Comparison of ENCODE assay signal across 15 cellular contexts in genomic region chr5:172848419-172848818, GRCh38. TPM values are rescaled to one million over a fixed set of nuclear protein-coding genes. Genes with fewer than 3 reads are reported as not detected.
DNase-seq lines count a peak whose midpoint lies in the region; ATAC-seq and TF ChIP-seq lines count a peak whose summit lies in the region.
"Had no signal": no experiment of that assay in that cellular context is flagged by ENCODE, and none has a peak within 500 bp of the region (broad histone marks: within the 10 kb centered on the region; RNA-seq: fewer than 3 reads in every experiment).

No MANE protein-coding gene starts in this region.

- no peaks in the 10 kb centered on the region for H3K27me3 ChIP-seq in CD8-positive, alpha-beta T cell (ENCODE audit: insufficient read depth, low read length)
- H3K27me3 ChIP-seq in SJSA1 (replicated peaks) (no peaks in the 10 kb centered on the region), hepatocyte (no peaks in the 10 kb centered on the region), gastrocnemius medialis (no peaks in the 10 kb centered on the region), gastroesophageal sphincter (no peaks in the 10 kb centered on the region)

- TF ChIP-seq EP300 in gastroesophageal sphincter (IDR thresholded peaks at IDR 0.05) = no peak

- H3K4me2 ChIP-seq in hepatocyte = no peak overlapping the region

- no peak for DNase-seq in CD8-positive, alpha-beta T cell
- DNase-seq in SJSA1 (ENCODE audit: low read depth in 1 of 2, low spot score in 2 of 2) (peak in 1 of 2 experiments; percentile 66), hepatocyte (ENCODE audit: low spot score) (no peak), gastrocnemius medialis (no peak), type B pancreatic cell (ENCODE audit: extremely low spot score, unreplicated experiment) (no peak)
- DNase-seq in activated CD4-positive, alpha-beta T cell treated with anti-CD3 and anti-CD28 coated beads for 48 hours = no peak
- DNase-seq: activated CD4-positive, alpha-beta T cell treated with anti-CD3 and anti-CD28 coated beads, Interleukin-2, amount 10 ng/mL, durations not matched to agents 7 days and 5 days; caudate nucleus; hippocampal formation; NCI-H1694 treated with DMSO at 0.1 percent for 48 hours; NCI-H2227 treated with DMSO at 0.1 percent for 48 hours; nucleus accumbens; right cardiac atrium had no signal

- no peaks in the 10 kb centered on the region for H3K27me3 Mint-ChIP-seq in CD8-positive, alpha-beta T cell (ENCODE audit: low read depth)
- H3K27me3 Mint-ChIP-seq in type B pancreatic cell = no peaks in the 10 kb centered on the region
- H3K27me3 Mint-ChIP-seq: activated CD4-positive, alpha-beta T cell treated with anti-CD3 and anti-CD28 coated beads, Interleukin-2, amount 10 ng/mL, durations not matched to agents 7 days and 5 days had no signal

- no peak overlapping the region for H2AFZ ChIP-seq in hepatocyte

- H4K20me1 ChIP-seq in hepatocyte (ENCODE audit: insufficient read depth, poor library complexity, severe bottlenecking) = peaks cover 8% of the 10 kb centered on the region

- H3K36me3 Mint-ChIP-seq in CD8-positive, alpha-beta T cell = peaks cover 11% of the 10 kb centered on the region
- H3K36me3 Mint-ChIP-seq in type B pancreatic cell = peaks cover 2% of the 10 kb centered on the region

- no peaks in the 10 kb centered on the region for H3K36me3 ChIP-seq in CD8-positive, alpha-beta T cell (ENCODE audit: insufficient read depth, low read length)
- H3K36me3 ChIP-seq in SJSA1 (peaks cover 36% of the 10 kb centered on the region), hepatocyte (replicated peaks; ENCODE audit: insufficient read depth, low read depth) (no peaks in the 10 kb centered on the region), gastrocnemius medialis (no peaks in the 10 kb centered on the region), gastroesophageal sphincter (peaks cover 0 to 5% of the 10 kb centered on the region in 2 donors)

- POLR2A ChIA-PET in CD8-positive, alpha-beta T cell (lab: Charles Lee) = no interaction called here

- TF ChIP-seq POLR2A in gastrocnemius medialis (IDR thresholded peaks at IDR 0.05) (no peak), gastroesophageal sphincter (IDR thresholded peaks at IDR 0.05) (no peak)

- peak overlapping the region; percentile 16 for H3K27ac Mint-ChIP-seq in CD8-positive, alpha-beta T cell
- no peak overlapping the region for H3K27ac Mint-ChIP-seq in type B pancreatic cell
- H3K27ac Mint-ChIP-seq: activated CD4-positive, alpha-beta T cell treated with anti-CD3 and anti-CD28 coated beads, Interleukin-2, amount 10 ng/mL, durations not matched to agents 7 days and 5 days had no signal

- no peak overlapping the region for H3K4me3 ChIP-seq in CD8-positive, alpha-beta T cell (ENCODE audit: low read depth, low read length)
- H3K4me3 ChIP-seq in SJSA1 (no peak overlapping the region), hepatocyte (no peak overlapping the region), gastrocnemius medialis (no peak overlapping the region), gastroesophageal sphincter (no peak overlapping the region)

- H3K27ac ChIP-seq in CD8-positive, alpha-beta T cell (ENCODE audit: low read depth, low read length) = no peak overlapping the region
- H3K27ac ChIP-seq in SJSA1 = 0 out of 2 replicates have a peak overlapping the region, but pooled peaks have one; percentile 2
- H3K27ac ChIP-seq in hepatocyte = peak overlapping the region; percentile 41
- peak overlapping the region in 3 of 4 donors; percentile 9 to 27 (median 13) for H3K27ac ChIP-seq in gastrocnemius medialis
- H3K27ac ChIP-seq in gastroesophageal sphincter = peak overlapping the region in 2 of 4 donors; percentile 23 to 24

- no peaks in the 10 kb centered on the region for H3K9me2 ChIP-seq in hepatocyte (replicated peaks; ENCODE audit: insufficient read depth)

- peaks cover 96% of the 10 kb centered on the region for H3K79me2 ChIP-seq in hepatocyte

- H3K9me3 ChIP-seq in CD8-positive, alpha-beta T cell (ENCODE audit: low read length) = no peaks in the 10 kb centered on the region
- H3K9me3 ChIP-seq in SJSA1 (replicated peaks) (no peaks in the 10 kb centered on the region), hepatocyte (ENCODE audit: low read depth) (no peaks in the 10 kb centered on the region), gastrocnemius medialis (no peaks in the 10 kb centered on the region), gastroesophageal sphincter (no peaks in the 10 kb centered on the region)

- CTCF ChIA-PET in CD8-positive, alpha-beta T cell (lab: Charles Lee) = interaction anchor here (0.7 to 1.7 kb wide), 5 partner anchors 18 to 134 kb away, joined by 3 to 8 read pairs (median 3); no protein-coding TSS in a partner anchor

- in situ Hi-C loops in gastrocnemius medialis (cut with MboI; ENCODE audit: low sequenced_read_pairs in 4 of 4) = no loop called here

- H3K4me3 Mint-ChIP-seq in CD8-positive, alpha-beta T cell = no peak overlapping the region
- H3K4me3 Mint-ChIP-seq in type B pancreatic cell = no peak overlapping the region
- H3K4me3 Mint-ChIP-seq: activated CD4-positive, alpha-beta T cell treated with anti-CD3 and anti-CD28 coated beads, Interleukin-2, amount 10 ng/mL, durations not matched to agents 7 days and 5 days had no signal

- peaks cover 34% of the 10 kb centered on the region for H3K4me1 ChIP-seq in CD8-positive, alpha-beta T cell (ENCODE audit: insufficient read depth, low read length)
- peaks cover 39% of the 10 kb centered on the region for H3K4me1 ChIP-seq in SJSA1 (replicated peaks)
- H3K4me1 ChIP-seq in hepatocyte (ENCODE audit: insufficient read depth) = peaks cover 16% of the 10 kb centered on the region
- H3K4me1 ChIP-seq in gastrocnemius medialis = peaks cover 33 to 79% of the 10 kb centered on the region in 2 donors
- peaks cover 0 to 86% (median 15%) of the 10 kb centered on the region in 3 donors for H3K4me1 ChIP-seq in gastroesophageal sphincter

- 58% methylated on average over 3 of the region's 3 CpGs for WGBS in hepatocyte (ENCODE audit: low lambda C conversion rate, missing lambda C conversion rate)
- 100% methylated on average over 2 of the region's 3 CpGs for WGBS in gastroesophageal sphincter (ENCODE audit: low coverage in 1 of 2), 2 donors

- no peak for ATAC-seq in CD8-positive, alpha-beta T cell
- ATAC-seq in gastrocnemius medialis (no peak), gastroesophageal sphincter (no peak), HG03159 (IDR thresholded peaks at IDR 0.05; ENCODE audit: unreplicated experiment) (no peak)
- ATAC-seq: right cardiac atrium had no signal

- no peaks in the 10 kb centered on the region for H3K9me3 Mint-ChIP-seq in CD8-positive, alpha-beta T cell
- H3K9me3 Mint-ChIP-seq in type B pancreatic cell = no peaks in the 10 kb centered on the region
- H3K9me3 Mint-ChIP-seq: activated CD4-positive, alpha-beta T cell treated with anti-CD3 and anti-CD28 coated beads, Interleukin-2, amount 10 ng/mL, durations not matched to agents 7 days and 5 days had no signal

- intact Hi-C loops in CD8-positive, alpha-beta T cell (cut with DNase I, micrococcal nuclease) = no loop called here
- intact Hi-C loops in gastrocnemius medialis (cut with DNase I; ENCODE audit: low total_unique reads) = no loop called here

- peaks cover 67% of the 10 kb centered on the region for H3K4me1 Mint-ChIP-seq in CD8-positive, alpha-beta T cell (ENCODE audit: low read depth)
- H3K4me1 Mint-ChIP-seq in type B pancreatic cell (ENCODE audit: unreplicated experiment) = peaks cover 33% of the 10 kb centered on the region

- no peak for TF ChIP-seq CTCF in CD8-positive, alpha-beta T cell (IDR thresholded peaks at IDR 0.05)
- TF ChIP-seq CTCF in hepatocyte (IDR thresholded peaks at IDR 0.05; ENCODE audit: poor library complexity) = no peak
- TF ChIP-seq CTCF in gastrocnemius medialis (IDR thresholded peaks at IDR 0.05 in 4 of 5, conservative IDR thresholded peaks at IDR 0.05 in 1 of 5) = no peak
- no peak for TF ChIP-seq CTCF in type B pancreatic cell (conservative IDR thresholded peaks at IDR 0.05)
- TF ChIP-seq CTCF in gastroesophageal sphincter (IDR thresholded peaks at IDR 0.05) = no peak

RNA-seq across cellular contexts. Expression of gene ERGIC1, which starts 14.4 kb away (rescaled TPM):
- total RNA-seq in CD8-positive, alpha-beta T cell = 10 to 100 TPM; 61.0 to 61.2 TPM
- 115 and 202 TPM in 2 replicates for total RNA-seq in SJSA1 (2014; rRNA removed; shearing (Covaris generic))
- total RNA-seq in hepatocyte = 105 and 107 TPM in 2 replicates
- polyA plus RNA-seq in hepatocyte = 30.1 and 39.1 TPM in 2 replicates
- total RNA-seq in gastrocnemius medialis = 100 to 1,000 TPM in 1 of 4 donors, 10 to 100 TPM in 3; 54.4 to 108 (median 88.0) TPM
- total RNA-seq in type B pancreatic cell (ENCODE audit: low replicate concordance) = 85.2 and 105 TPM in 2 replicates
- 100 to 1,000 TPM; 116 to 172 (median 144) TPM for total RNA-seq in gastroesophageal sphincter
